16 cellular contexts compared by ENCODE assay signal in genomic region chr3:170482199-170482598, GRCh38.
A peak's percentile ranks its signal among the peaks of the same experiment; 100 is the strongest.
DNase-seq lines count a peak whose midpoint lies in the region; ATAC-seq and TF ChIP-seq lines count a peak whose summit lies in the region.
"Had no signal": no experiment of that assay in that cellular context is flagged by ENCODE, and none has a peak within 500 bp of the region (broad histone marks: within the 10 kb centered on the region; RNA-seq: fewer than 3 reads in every experiment).

No MANE protein-coding gene starts in this region.

- H3K27ac Mint-ChIP-seq in nephron: peak overlapping the region in 2 of 3 experiments; percentile 45 to 60
- H3K27ac Mint-ChIP-seq: B cell; CD8-positive, alpha-beta T cell; IgD-negative memory B cell had no signal

- no peak for TF ChIP-seq POLR2A in body of pancreas (IDR thresholded peaks at IDR 0.05)

- ATAC-seq in HG02884 (IDR thresholded peaks at IDR 0.05; ENCODE audit: unreplicated experiment) (no peak), body of pancreas (no peak)
- ATAC-seq: CD8-positive, alpha-beta T cell had no signal

- WGBS in body of pancreas, 2 donors: 72 to 76% methylated on average over 4 of the region's 4 CpGs

- H3K4me3 ChIP-seq in dorsolateral prefrontal cortex: no peak overlapping the region
- no peak overlapping the region for H3K4me3 ChIP-seq in body of pancreas
- H3K4me3 ChIP-seq: BLaER1 treated with 17β-estradiol and CSF1 and Interleukin-3, amounts not matched to agents 10 nM and 100 nM; GM23248; HAP-1 had no signal

- H3K27ac ChIP-seq in angular gyrus (ENCODE audit: low read depth, low read length) (peak overlapping the region; percentile 54), dorsolateral prefrontal cortex (peak overlapping the region in 55 of 59 donors; percentile 12 to 100 (median 97)), body of pancreas (no peak overlapping the region)
- H3K27ac ChIP-seq: BLaER1 treated with 17β-estradiol and CSF1 and Interleukin-3, amounts not matched to agents 10 nM and 100 nM; GM23248 had no signal

- intact Hi-C loops in dorsolateral prefrontal cortex (cut with DNase I) (no loop called here), body of pancreas (cut with DNase I) (no loop called here)

- peaks cover 4% of the 10 kb centered on the region for H3K4me1 Mint-ChIP-seq in nephron
- H3K4me1 Mint-ChIP-seq: B cell, IgD-negative memory B cell had no signal

- H3K27me3 ChIP-seq in dorsolateral prefrontal cortex (no peaks in the 10 kb centered on the region), body of pancreas (no peaks in the 10 kb centered on the region)
- H3K27me3 ChIP-seq: BLaER1 treated with 17β-estradiol and CSF1 and Interleukin-3, amounts not matched to agents 10 nM and 100 nM had no signal

- no peaks in the 10 kb centered on the region for H3K36me3 Mint-ChIP-seq in nephron (ENCODE audit: low read depth)
- H3K36me3 Mint-ChIP-seq: CD8-positive, alpha-beta T cell; IgD-negative memory B cell had no signal

- no peaks in the 10 kb centered on the region for H3K4me1 ChIP-seq in body of pancreas
- H3K4me1 ChIP-seq: BLaER1 treated with 17β-estradiol and CSF1 and Interleukin-3, amounts not matched to agents 10 nM and 100 nM had no signal

- H3K36me3 ChIP-seq in body of pancreas (replicated peaks in 1 of 2; ENCODE audit: insufficient read depth in 1 of 2, low read depth in 2 of 2): no peaks in the 10 kb centered on the region
- H3K36me3 ChIP-seq: BLaER1 treated with 17β-estradiol and CSF1 and Interleukin-3, amounts not matched to agents 10 nM and 100 nM; HAP-1 had no signal

- TF ChIP-seq CTCF in dorsolateral prefrontal cortex (IDR thresholded peaks at IDR 0.05 in 54 of 56, conservative IDR thresholded peaks at IDR 0.05 in 2 of 56; ENCODE audit: low read depth in 1 of 56, partially characterized antibody in 56 of 56): no peak
- TF ChIP-seq CTCF in nephron (IDR thresholded peaks at IDR 0.05; ENCODE audit: unreplicated experiment in 3 of 3): no peak
- no peak for TF ChIP-seq CTCF in body of pancreas (IDR thresholded peaks at IDR 0.05)

- DNase-seq in ELR (ENCODE audit: low read depth): peak; percentile 11
- no peak for DNase-seq in dorsolateral prefrontal cortex
- no peak for DNase-seq in superior temporal gyrus (ENCODE audit: extremely low spot score)
- no peak for DNase-seq in body of pancreas
- DNase-seq: Calu3; CD8-positive, alpha-beta T cell; DND-41; EL; GM23248 had no signal

- H3K4me3 Mint-ChIP-seq in nephron: no peak overlapping the region
- H3K4me3 Mint-ChIP-seq: B cell; CD8-positive, alpha-beta T cell had no signal

- H3K9me3 ChIP-seq in body of pancreas: no peaks in the 10 kb centered on the region
- H3K9me3 ChIP-seq: BLaER1 treated with 17β-estradiol and CSF1 and Interleukin-3, amounts not matched to agents 10 nM and 100 nM had no signal

- H3K9me3 Mint-ChIP-seq in nephron: no peaks in the 10 kb centered on the region
- H3K9me3 Mint-ChIP-seq: CD8-positive, alpha-beta T cell; IgD-negative memory B cell had no signal

- H3K27me3 Mint-ChIP-seq in nephron (ENCODE audit: low read depth): no peaks in the 10 kb centered on the region

Comparison
In these comparisons a context has a peak if more than half of its experiments do, and no peak if none do; other contexts are left out.
1. H3K27ac ChIP-seq: peak in angular gyrus (single experiment) and dorsolateral prefrontal cortex (55 of 59); none in body of pancreas (0 of 4).